28 cellular contexts compared by ENCODE assay signal in the genomic region with DNA sequence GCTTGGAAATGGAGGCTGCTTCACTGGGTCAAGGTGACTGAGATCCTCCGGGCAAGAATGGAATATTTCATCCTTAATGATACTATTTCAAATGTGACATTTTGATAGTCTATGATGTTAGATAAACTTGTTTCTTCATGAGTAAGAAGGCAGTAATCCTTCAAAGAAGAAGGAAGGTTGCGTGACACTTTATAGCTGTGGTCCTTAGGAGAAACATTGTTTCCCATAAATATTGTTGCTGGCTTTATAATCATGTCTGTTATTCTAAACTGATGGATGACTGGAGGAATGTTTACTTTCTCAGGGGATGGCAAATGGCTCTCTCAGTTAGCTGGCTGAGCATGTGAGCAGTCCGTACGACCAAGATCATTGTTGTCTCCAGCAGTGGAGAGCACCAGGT.
"Had no signal": no experiment of that assay in that cellular context is flagged by ENCODE, and none has a peak within 500 bp of the region (broad histone marks: within the 10 kb centered on the region; RNA-seq: fewer than 3 reads in every experiment).

No MANE protein-coding gene starts in this region.

- H3K4me3 Mint-ChIP-seq: activated naive CD8-positive, alpha-beta T cell treated with anti-CD3 and anti-CD28 coated beads, Interleukin-2, amount 10 ng/mL, durations not matched to agents 7 days and 5 days; activated T-cell treated with anti-CD3 and anti-CD28 coated beads, Interleukin-2, amount 50 U/mL, for 4 hours; natural killer cell treated with Interleukin-12 subunit alpha and Interleukin-12 subunit beta and Interleukin-15 and Interleukin-18, amount 100 ng/mL, for 72 hours; stimulated activated naive CD8-positive, alpha-beta T cell treated with anti-CD3 and anti-CD28 coated beads, Interleukin-15, Interleukin-2, amounts not matched to agents 100 ng/mL and 50 ng/mL, for 24 hours had no signal

- ATAC-seq: activated T-cell treated with anti-CD3 and anti-CD28 coated beads, Interleukin-2, amount 50 U/mL, for 4 hours; gastrocnemius medialis; heart left ventricle; left ventricle myocardium superior; natural killer cell treated with Interleukin-12 subunit alpha and Interleukin-12 subunit beta and Interleukin-15 and Interleukin-18, amount 100 ng/mL, for 72 hours; right cardiac atrium; upper lobe of right lung had no signal

- H2AFZ ChIP-seq: parathyroid adenoma had no signal

- H3K27me3 ChIP-seq: esophagus muscularis mucosa, gastrocnemius medialis, heart left ventricle, neutrophil, thyroid gland, upper lobe of right lung had no signal

- H3K4me3 ChIP-seq: esophagus muscularis mucosa, gastrocnemius medialis, heart left ventricle, skin epidermis, thyroid gland, upper lobe of right lung had no signal

- H3K79me2 ChIP-seq: parathyroid adenoma had no signal

- DNase-seq: activated CD4-positive, alpha-beta T cell treated with anti-CD3 and anti-CD28 coated beads for 4 hours; activated CD4-positive, alpha-beta T cell treated with anti-CD3 and anti-CD28 coated beads, Interleukin-2, amount 50 U/mL, for 48 hours; activated CD4-positive, CD25-positive, alpha-beta regulatory T cell; activated CD8-positive, alpha-beta memory T cell treated with anti-CD3 and anti-CD28 coated beads, Interleukin-2, amount 50 U/mL, for 48 hours; activated naive CD4-positive, alpha-beta T cell treated with Interleukin-2 at 50 U/mL for 16 hours; activated naive CD8-positive, alpha-beta T cell treated with anti-CD3 and anti-CD28 coated beads, Interleukin-2, amount 10 ng/mL, durations not matched to agents 7 days and 5 days; activated T-cell treated with anti-CD3 and anti-CD28 coated beads, Interleukin-2, amount 50 U/mL, for 4 hours; amniotic stem cell; dermis blood vessel endothelial cell; gastrocnemius medialis; heart left ventricle; kidney; left ventricle myocardium superior; mammary epithelial cell; right cardiac atrium; SK-N-SH; stimulated activated CD4-positive, alpha-beta T cell treated with anti-CD3 and anti-CD28 coated beads, Interleukin-1b, Interleukin-23, amount 100 ng/mL, for 48 hours; substantia nigra; T1000; thyroid gland; upper lobe of right lung had no signal

- H3K9ac ChIP-seq: parathyroid adenoma, SK-N-SH had no signal

- H3K27ac Mint-ChIP-seq: activated naive CD8-positive, alpha-beta T cell treated with anti-CD3 and anti-CD28 coated beads, Interleukin-2, amount 10 ng/mL, durations not matched to agents 7 days and 5 days; natural killer cell treated with Interleukin-12 subunit alpha and Interleukin-12 subunit beta and Interleukin-15 and Interleukin-18, amount 100 ng/mL, for 72 hours; stimulated activated naive CD8-positive, alpha-beta T cell treated with anti-CD3 and anti-CD28 coated beads, Interleukin-15, Interleukin-2, amounts not matched to agents 100 ng/mL and 50 ng/mL, for 24 hours had no signal

- H3K36me3 ChIP-seq: esophagus muscularis mucosa, gastrocnemius medialis, heart left ventricle, neutrophil, thyroid gland, upper lobe of right lung had no signal

- H3K9me3 ChIP-seq: esophagus muscularis mucosa, gastrocnemius medialis, heart left ventricle, neutrophil, SK-N-SH, thyroid gland, upper lobe of right lung had no signal

- H3K4me1 ChIP-seq: esophagus muscularis mucosa, gastrocnemius medialis, heart left ventricle, parathyroid adenoma, thyroid gland, upper lobe of right lung had no signal

- H3K4me2 ChIP-seq: SK-N-SH had no signal

- H3K27ac ChIP-seq: esophagus muscularis mucosa, gastrocnemius medialis, heart left ventricle, neutrophil, parathyroid adenoma, skin epidermis, thyroid gland, upper lobe of right lung had no signal

- H3K36me3 Mint-ChIP-seq: natural killer cell treated with Interleukin-12 subunit alpha and Interleukin-12 subunit beta and Interleukin-15 and Interleukin-18, amount 100 ng/mL, for 72 hours had no signal

- H3K9me3 Mint-ChIP-seq: activated naive CD8-positive, alpha-beta T cell treated with anti-CD3 and anti-CD28 coated beads, Interleukin-2, amount 10 ng/mL, durations not matched to agents 7 days and 5 days; activated T-cell treated with anti-CD3 and anti-CD28 coated beads, Interleukin-2, amount 50 U/mL, for 4 hours; effector memory CD8-positive, alpha-beta T cell; natural killer cell treated with Interleukin-12 subunit alpha and Interleukin-12 subunit beta and Interleukin-15 and Interleukin-18, amount 100 ng/mL, for 72 hours; stimulated activated naive CD8-positive, alpha-beta T cell treated with anti-CD3 and anti-CD28 coated beads, Interleukin-15, Interleukin-2, amounts not matched to agents 100 ng/mL and 50 ng/mL, for 24 hours had no signal
